8 cellular contexts compared by ENCODE assay signal in genomic region chrX:112841820-112842157, GRCh38. TPM values are rescaled to one million over a fixed set of nuclear protein-coding genes. Genes with fewer than 3 reads are reported as not detected.
DNase-seq lines count a peak whose midpoint lies in the region; ATAC-seq and TF ChIP-seq lines count a peak whose summit lies in the region.

No MANE protein-coding gene starts in this region.

- no peaks in the 10 kb centered on the region for H3K9me3 ChIP-seq in skeletal muscle satellite cell (replicated peaks; ENCODE audit: low read length)

- no peaks in the 10 kb centered on the region for H3K36me3 Mint-ChIP-seq in GM23338 (ENCODE audit: low read depth)

- H3K4me1 Mint-ChIP-seq in GM23338, result peaks cover 15% of the 10 kb centered on the region

- H3K27ac ChIP-seq in GM23338 (ENCODE audit: low read depth), result no peak overlapping the region

- H3K27me3 ChIP-seq in GM23338 (ENCODE audit: insufficient read depth) (peaks cover 28% of the 10 kb centered on the region), skeletal muscle satellite cell (ENCODE audit: control insufficient read depth, insufficient read depth, low read length) (peaks cover 27% of the 10 kb centered on the region)

- peaks cover 4% of the 10 kb centered on the region for H3K9me3 Mint-ChIP-seq in GM23338

- peak overlapping the region; percentile 84; the same call in 1 of the 2 replicates for H2AFZ ChIP-seq in GM23338

- no peaks in the 10 kb centered on the region for H3K9me2 ChIP-seq in GM23338 (ENCODE audit: insufficient read depth)

- H3K9ac ChIP-seq in skeletal muscle satellite cell (ENCODE audit: low read depth, low read length), result no peak overlapping the region

- H3K4me1 ChIP-seq in GM23338 (ENCODE audit: insufficient read depth) (peaks cover 4% of the 10 kb centered on the region; the same call in 1 of the 2 replicates), skeletal muscle satellite cell (ENCODE audit: control insufficient read depth, insufficient read depth, low read length) (no peaks in the 10 kb centered on the region)

- no peaks in the 10 kb centered on the region for H4K20me1 ChIP-seq in GM23338 (replicated peaks; ENCODE audit: insufficient read depth)

- H3K79me2 ChIP-seq in GM23338 (replicated peaks; ENCODE audit: insufficient read depth), result no peaks in the 10 kb centered on the region

- H3K4me2 ChIP-seq in GM23338 (peak overlapping the region; percentile 77), skeletal muscle satellite cell (ENCODE audit: low read length) (peak overlapping the region; percentile 88)

- peak overlapping the region; percentile 56 for H3K4me3 Mint-ChIP-seq in GM23338

- no peak for DNase-seq in GM23338 (ENCODE audit: low spot score)
- no peak for DNase-seq in fibroblast of villous mesenchyme (ENCODE audit: low read depth)
- no peak for DNase-seq in dermis blood vessel endothelial cell

- TF ChIP-seq CTCF in GM23338 (conservative IDR thresholded peaks at IDR 0.05; ENCODE audit: low read depth in 2 of 2) (no peak), fibroblast of villous mesenchyme (IDR thresholded peaks at IDR 0.05; ENCODE audit: insufficient read depth, low read depth, low read length) (no peak)

- H3K27me3 Mint-ChIP-seq in GM23338 (ENCODE audit: insufficient read depth, low read depth, poor library complexity), result peaks cover 15% of the 10 kb centered on the region

- H3K4me3 ChIP-seq in GM23338 (peak overlapping the region; percentile 76), fibroblast of villous mesenchyme (ENCODE audit: low read depth, low read length) (peak overlapping the region; percentile 35), skeletal muscle satellite cell (ENCODE audit: low read length) (peak overlapping the region; percentile 67)

- H3K36me3 ChIP-seq in GM23338 (ENCODE audit: insufficient read depth) (no peaks in the 10 kb centered on the region), skeletal muscle satellite cell (ENCODE audit: insufficient read depth, low read length) (no peaks in the 10 kb centered on the region)

- ATAC-seq in GM23338 (no peak), SK-N-SH treated with all-trans-retinoic acid at 6 μM for 48 hours (no peak), HG02623 (IDR thresholded peaks at IDR 0.05; ENCODE audit: unreplicated experiment) (no peak), HG02870 (IDR thresholded peaks at IDR 0.05; ENCODE audit: unreplicated experiment) (no peak)
- ATAC-seq in activated CD4-positive, CD25-positive, alpha-beta regulatory T cell treated with anti-CD3 and anti-CD28 coated beads, Interleukin-2, amount 50 U/mL, for 24 hours, result no peak

- H3K27ac Mint-ChIP-seq in GM23338, result no peak overlapping the region

- H3F3A ChIP-seq in GM23338 (replicated peaks; ENCODE audit: low read depth), result no peaks in the 10 kb centered on the region

TF ChIP-seq in GM23338, 12 proteins besides CTCF, POLR2A, EP300 and RAD21:
- TF ChIP-seq, protein P1, sequence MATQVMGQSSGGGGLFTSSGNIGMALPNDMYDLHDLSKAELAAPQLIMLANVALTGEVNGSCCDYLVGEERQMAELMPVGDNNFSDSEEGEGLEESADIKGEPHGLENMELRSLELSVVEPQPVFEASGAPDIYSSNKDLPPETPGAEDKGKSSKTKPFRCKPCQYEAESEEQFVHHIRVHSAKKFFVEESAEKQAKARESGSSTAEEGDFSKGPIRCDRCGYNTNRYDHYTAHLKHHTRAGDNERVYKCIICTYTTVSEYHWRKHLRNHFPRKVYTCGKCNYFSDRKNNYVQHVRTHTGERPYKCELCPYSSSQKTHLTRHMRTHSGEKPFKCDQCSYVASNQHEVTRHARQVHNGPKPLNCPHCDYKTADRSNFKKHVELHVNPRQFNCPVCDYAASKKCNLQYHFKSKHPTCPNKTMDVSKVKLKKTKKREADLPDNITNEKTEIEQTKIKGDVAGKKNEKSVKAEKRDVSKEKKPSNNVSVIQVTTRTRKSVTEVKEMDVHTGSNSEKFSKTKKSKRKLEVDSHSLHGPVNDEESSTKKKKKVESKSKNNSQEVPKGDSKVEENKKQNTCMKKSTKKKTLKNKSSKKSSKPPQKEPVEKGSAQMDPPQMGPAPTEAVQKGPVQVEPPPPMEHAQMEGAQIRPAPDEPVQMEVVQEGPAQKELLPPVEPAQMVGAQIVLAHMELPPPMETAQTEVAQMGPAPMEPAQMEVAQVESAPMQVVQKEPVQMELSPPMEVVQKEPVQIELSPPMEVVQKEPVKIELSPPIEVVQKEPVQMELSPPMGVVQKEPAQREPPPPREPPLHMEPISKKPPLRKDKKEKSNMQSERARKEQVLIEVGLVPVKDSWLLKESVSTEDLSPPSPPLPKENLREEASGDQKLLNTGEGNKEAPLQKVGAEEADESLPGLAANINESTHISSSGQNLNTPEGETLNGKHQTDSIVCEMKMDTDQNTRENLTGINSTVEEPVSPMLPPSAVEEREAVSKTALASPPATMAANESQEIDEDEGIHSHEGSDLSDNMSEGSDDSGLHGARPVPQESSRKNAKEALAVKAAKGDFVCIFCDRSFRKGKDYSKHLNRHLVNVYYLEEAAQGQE (IDR thresholded peaks at IDR 0.05; ENCODE audit: unreplicated experiment), result no peak
- TF ChIP-seq STAT1 (IDR thresholded peaks at IDR 0.05; ENCODE audit: unreplicated experiment) (no peak), EZH2 (IDR thresholded peaks at IDR 0.05; ENCODE audit: low read depth, unreplicated experiment) (no peak), ETS1 (IDR thresholded peaks at IDR 0.05) (no peak)

TF ChIP-seq in SK-N-SH treated with all-trans-retinoic acid at 6 μM for 48 hours, 23 proteins besides CTCF, POLR2A, EP300 and RAD21:
- TF ChIP-seq ZNF8 (CRISPR knock-in tag; IDR thresholded peaks at IDR 0.05) (peak; percentile 81), BACH2 (CRISPR knock-in tag; IDR thresholded peaks at IDR 0.05; ENCODE audit: borderline replicate concordance) (no peak)

RNA-seq across cellular contexts. Expression of gene AMOT, which starts 1.2 kb away (rescaled TPM):
- 3.6 and 5.4 TPM in 2 replicates for total RNA-seq in GM23338 (2014; rRNA removed; shearing (Covaris generic))
- 2.0 and 2.1 TPM in 2 replicates for polyA plus RNA-seq in GM23338 (2016; fragmentation: Nextera tagmentation; extraction: Ambion mirVana)
- total RNA-seq in fibroblast of villous mesenchyme (6.1 and 15.1 TPM in 2 replicates), dermis blood vessel endothelial cell (2.0 and 7.1 TPM in 2 replicates)
- under 0.01 and 0.25 TPM in 2 replicates for total RNA-seq in skeletal muscle satellite cell (2012; rRNA removed)
